ENCODE assay signal across 8 cellular contexts in genomic region chr2:60756097-60757087, GRCh38. TPM values are rescaled to one million over a fixed set of nuclear protein-coding genes. Genes with fewer than 3 reads are reported as not detected.
A peak's percentile ranks its signal among the peaks of the same experiment; 100 is the strongest.
DNase-seq lines count a peak whose midpoint lies in the region; TF ChIP-seq lines count a peak whose summit lies in the region.

PAPOLG (plus strand) TSS chr2:60756268; CDS start chr2:60756479, 211 bp downstream.

- no peak for TF ChIP-seq EP300 in suprapubic skin (IDR thresholded peaks at IDR 0.05)

- no peaks in the 10 kb centered on the region for H3K9me3 Mint-ChIP-seq in activated naive CD4-positive, alpha-beta T cell treated with anti-CD3 and anti-CD28 coated beads for 36 hours

- H3K27ac Mint-ChIP-seq in activated naive CD4-positive, alpha-beta T cell treated with anti-CD3 and anti-CD28 coated beads for 36 hours: peak within 1 kb of the TSS; percentile 97

- H3K4me3 Mint-ChIP-seq in activated naive CD4-positive, alpha-beta T cell treated with anti-CD3 and anti-CD28 coated beads for 36 hours: peak within 1 kb of the TSS; percentile 99

- H3K4me3 ChIP-seq in HFF-Myc (replicated peaks; ENCODE audit: low read depth, low read length) (peak within 1 kb of the TSS; percentile 71), suprapubic skin (peak within 1 kb of the TSS; percentile 88)

- intact Hi-C loops in activated naive CD4-positive, alpha-beta T cell treated with anti-CD3 and anti-CD28 coated beads for 36 hours (cut with micrococcal nuclease): loop anchor here (1.0 to 5.0 kb wide), 15 partner anchors 50 to 1132 kb away; partner anchors contain the start of genes CCT4, FAM161A, PEX13 and REL

- H3K9me3 ChIP-seq in suprapubic skin: no peaks in the 10 kb centered on the region

- peaks cover 12% of the 10 kb centered on the region for H3K36me3 ChIP-seq in suprapubic skin

- H3K4me1 Mint-ChIP-seq in activated naive CD4-positive, alpha-beta T cell treated with anti-CD3 and anti-CD28 coated beads for 36 hours (ENCODE audit: low read depth): peaks cover 40% of the 10 kb centered on the region

- H3K27me3 Mint-ChIP-seq in activated naive CD4-positive, alpha-beta T cell treated with anti-CD3 and anti-CD28 coated beads for 36 hours (ENCODE audit: low read depth): no peaks in the 10 kb centered on the region

- TF ChIP-seq CTCF in HFF-Myc (IDR thresholded peaks at IDR 0.05; ENCODE audit: low read depth, low read length, missing control alignments): no peak
- TF ChIP-seq CTCF in suprapubic skin (IDR thresholded peaks at IDR 0.05): no peak

- H3K27ac ChIP-seq in suprapubic skin: peak within 1 kb of the TSS; percentile 92

- under 1% methylated on average over 57 of the region's 58 CpGs for WGBS in suprapubic skin

- CTCF ChIA-PET in activated naive CD4-positive, alpha-beta T cell treated with anti-CD3 and anti-CD28 coated beads for 36 hours (lab: Charles Lee): interaction anchor here (0.6 to 1.9 kb wide), 6 partner anchors 25 to 245 kb away, joined by 3 to 9 read pairs (median 4); no protein-coding TSS in a partner anchor

- peaks cover 13% of the 10 kb centered on the region for H3K36me3 Mint-ChIP-seq in activated naive CD4-positive, alpha-beta T cell treated with anti-CD3 and anti-CD28 coated beads for 36 hours (ENCODE audit: low read depth)

- peak; percentile 47 to 65 for TF ChIP-seq POLR2A in suprapubic skin (IDR thresholded peaks at IDR 0.05)

- DNase-seq in GM03348 (ENCODE audit: low spot score) (peak; percentile 99), HFF-Myc (ENCODE audit: extremely low read depth, low read depth) (peak; percentile 67), NAMALWA (ENCODE audit: low spot score) (peak; percentile 97), SK-N-DZ (ENCODE audit: low spot score) (peak; percentile 92), germinal center (ENCODE audit: low spot score) (peak; percentile 97), nucleus accumbens (lab: John Stamatoyannopoulos, UW) (peak; percentile 38 to 96 (median 86)), suprapubic skin (ENCODE audit: low spot score in 2 of 2) (peak; percentile 96 to 97)
- peak; percentile 99 for DNase-seq in activated naive CD4-positive, alpha-beta T cell treated with anti-CD3 and anti-CD28 coated beads for 36 hours

- peaks cover 18% of the 10 kb centered on the region for H3K4me1 ChIP-seq in suprapubic skin

- H3K27me3 ChIP-seq in suprapubic skin: no peaks in the 10 kb centered on the region

RNA-seq across cellular contexts. Expression of gene PAPOLG, which starts in this region (rescaled TPM):
- 10.1 and 12.7 TPM in 2 replicates for polyA plus RNA-seq in SK-N-DZ (2014; cell fraction: cytosol; rRNA removed)
- 9.9 and 10.0 TPM in 2 replicates for polyA plus RNA-seq in SK-N-DZ (2014; cell fraction: nucleus; rRNA removed)
- 10 to 100 TPM; 14.1 to 16.1 TPM for total RNA-seq in activated naive CD4-positive, alpha-beta T cell treated with anti-CD3 and anti-CD28 coated beads for 36 hours
- 10 to 100 TPM; 15.4 to 23.0 (median 19.5) TPM for total RNA-seq in suprapubic skin

Comparison
In these comparisons a context has a peak if more than half of its experiments do, and no peak if none do; other contexts are left out.
1. Peak in every context shown above with its lines: DNase-seq, H3K4me3 ChIP-seq and H3K27ac ChIP-seq.